20 cellular contexts compared by ENCODE assay signal in the genomic region with DNA sequence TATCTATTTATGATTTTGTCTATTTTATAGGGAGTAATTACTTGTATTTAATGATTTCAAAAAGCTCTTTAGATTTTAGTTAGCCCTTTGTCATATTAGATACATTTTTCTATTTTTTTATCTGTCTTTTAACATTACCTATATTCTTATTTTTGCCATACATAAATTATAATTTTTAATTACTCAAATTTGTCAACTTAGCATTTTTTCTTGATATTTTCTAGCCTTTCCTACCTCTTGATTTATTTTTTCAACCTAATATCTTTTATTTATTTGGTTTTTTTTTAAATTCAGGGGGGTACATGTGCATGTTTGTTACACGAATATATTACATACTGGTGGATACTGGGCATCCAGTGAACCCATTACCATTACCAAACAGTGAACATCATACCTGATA.
"Had no signal": no experiment of that assay in that cellular context is flagged by ENCODE, and none has a peak within 500 bp of the region (broad histone marks: within the 10 kb centered on the region; RNA-seq: fewer than 3 reads in every experiment).

No MANE protein-coding gene starts in this region.

- H3K4me3 ChIP-seq: left lung, lower lobe of right lung, pancreas, prostate gland, sigmoid colon, spleen, suprapubic skin, thoracic aorta, tibial artery, vagina had no signal

- DNase-seq: left colon; left lung; lower lobe of right lung; naive thymus-derived CD8-positive, alpha-beta T cell; nucleus accumbens; pancreas; posterior cingulate gyrus; retina; right cardiac atrium; sigmoid colon; small intestine; spleen; stimulated activated CD4-positive, alpha-beta T cell treated with anti-CD3 and anti-CD28 coated beads, Interleukin-4, amount 100 ng/mL, for 24 hours; stimulated activated naive CD4-positive, alpha-beta T cell; tibial artery had no signal

- H3K9me3 ChIP-seq: left lung, lower lobe of right lung, pancreas, prostate gland, suprapubic skin, thoracic aorta, tibial artery, vagina had no signal

- ATAC-seq: left colon; left lung; lower lobe of right lung; naive thymus-derived CD8-positive, alpha-beta T cell; pancreas; right cardiac atrium; stimulated activated effector memory CD8-positive, alpha-beta T cell treated with anti-CD3 and anti-CD28 coated beads, Interleukin-12 subunit alpha, Interleukin-12 subunit beta, amount 100 ng/mL, for 72 hours had no signal

- H3K4me1 ChIP-seq: left lung, lower lobe of right lung, pancreas, prostate gland, sigmoid colon, spleen, suprapubic skin, tibial artery, vagina had no signal

- H3K27ac ChIP-seq: left lung, lower lobe of right lung, pancreas, prostate gland, sigmoid colon, spleen, suprapubic skin, thoracic aorta, tibial artery, vagina had no signal

- H3K36me3 ChIP-seq: left lung, lower lobe of right lung, pancreas, prostate gland, sigmoid colon, spleen, suprapubic skin, thoracic aorta, tibial artery, vagina had no signal

- FAIRE-seq: pancreas, small intestine had no signal

- H3K27me3 ChIP-seq: left lung, pancreas, sigmoid colon, spleen, suprapubic skin, tibial artery, vagina had no signal
